ENCODE assay signal across 8 cellular contexts in genomic region chr16:81798311-81799137, GRCh38. TPM values are rescaled to one million over a fixed set of nuclear protein-coding genes. Genes with fewer than 3 reads are reported as not detected.
A peak's percentile ranks its signal among the peaks of the same experiment; 100 is the strongest.
DNase-seq lines count a peak whose midpoint lies in the region; ATAC-seq, FAIRE-seq and TF ChIP-seq lines count a peak whose summit lies in the region.

No MANE protein-coding gene starts in this region.

- no peak for DNase-seq in K562 (ENCODE audit: extremely low read depth in 1 of 4, low spot score in 3 of 4)
- DNase-seq in pons (ENCODE audit: low spot score) = no peak
- no peak for DNase-seq in AG20443 (ENCODE audit: low spot score)
- DNase-seq in progenitor cell of endocrine pancreas (ENCODE audit: low spot score, unreplicated experiment) = no peak
- no peak for DNase-seq in retina

- H3K79me2 ChIP-seq in K562 (ENCODE audit: control insufficient read depth, insufficient read depth, low read length) = no peaks in the 10 kb centered on the region

- H4K20me1 ChIP-seq in K562 (replicated peaks; ENCODE audit: control insufficient read depth, insufficient read depth, low read length) = 0 out of 2 replicates have a peak, but pooled peaks cover 5% of the 10 kb centered on the region

- in situ Hi-C loops in K562 (cut with MboI) = no loop called here

- H2AFZ ChIP-seq in K562 (ENCODE audit: low read depth, low read length) = no peak overlapping the region

- 0 out of 4 replicates have a peak, but pooled peaks of 1 of the 2 experiments have one; percentile 4 for TF ChIP-seq RAD21 in K562 (CRISPR knock-in tag; conservative IDR thresholded peaks at IDR 0.05 in 1 of 2, IDR thresholded peaks at IDR 0.05 in 1 of 2)

- H3K4me3 ChIP-seq in HUES64 (ENCODE audit: low read length) (no peak overlapping the region), K562 (no peak overlapping the region)

- H3K9ac ChIP-seq in HUES64 (ENCODE audit: low read depth, low read length) (0 out of 2 replicates have a peak overlapping the region, but pooled peaks have one; percentile 21), K562 (ENCODE audit: insufficient read depth in 1 of 2, low read depth in 2 of 2, low read length in 2 of 2) (no peak overlapping the region)

- CTCF ChIA-PET in K562 (lab: Yijun Ruan, JAX; ENCODE audit: low intra/inter-chr PET ratio) = no interaction called here

- no peak overlapping the region for H3K4me3 Mint-ChIP-seq in progenitor cell of endocrine pancreas (ENCODE audit: low read depth)

- no peak overlapping the region for H3K4me2 ChIP-seq in K562 (ENCODE audit: insufficient read depth, low read length)

- peaks cover 8% of the 10 kb centered on the region; the same call in 1 of the 2 replicates for H3K4me1 ChIP-seq in HUES64 (ENCODE audit: insufficient read depth, low read length)
- no peaks in the 10 kb centered on the region; a peak in 1 of 5 replicates for H3K4me1 ChIP-seq in K562 (replicated peaks in 1 of 2; ENCODE audit: control insufficient read depth in 2 of 2, insufficient read depth in 2 of 2, low read length in 2 of 2)

- no peaks in the 10 kb centered on the region for H3K9me1 ChIP-seq in K562 (ENCODE audit: control insufficient read depth, insufficient read depth, low read length)

- POLR2A ChIA-PET in K562 (lab: Yijun Ruan, JAX) = no interaction called here

- no peaks in the 10 kb centered on the region for H3K9me3 ChIP-seq in HUES64 (ENCODE audit: insufficient read depth, low read depth, low read length)
- no peaks in the 10 kb centered on the region for H3K9me3 ChIP-seq in K562 (replicated peaks; ENCODE audit: control insufficient read depth, insufficient read depth, low read depth, low read length)

- no peak overlapping the region for H3K27ac Mint-ChIP-seq in progenitor cell of endocrine pancreas

- H3K27ac ChIP-seq in HUES64 (ENCODE audit: low read depth, low read length) (no peak overlapping the region), K562 (ENCODE audit: extremely low read depth, low read depth, low read length) (no peak overlapping the region)

- no peaks in the 10 kb centered on the region for H3K4me1 Mint-ChIP-seq in progenitor cell of endocrine pancreas (ENCODE audit: low read depth)

- no peaks in the 10 kb centered on the region for H3K9me3 Mint-ChIP-seq in progenitor cell of endocrine pancreas (ENCODE audit: low read depth)

- BruUV-seq in K562 (replicated peaks; lab: Mats Ljungman, UMichigan) = no TSS peak

- TF ChIP-seq POLR2A in K562 (conservative IDR thresholded peaks at IDR 0.05) = no peak

- TF ChIP-seq CTCF in K562 (IDR thresholded peaks at IDR 0.05 in 2 of 3, conservative IDR thresholded peaks at IDR 0.05 in 1 of 3; ENCODE audit: insufficient read depth in 2 of 3, low read depth in 1 of 3, low read length in 3 of 3) (no peak), progenitor cell of endocrine pancreas (IDR thresholded peaks at IDR 0.05; ENCODE audit: unreplicated experiment) (no peak)

- WGBS in HUES64 = 72% methylated on average over 14 of the region's 14 CpGs
- WGBS in K562 (ENCODE audit: insufficient coverage, low coverage, missing lambda C conversion rate) = 43% methylated on average over 14 of the region's 14 CpGs

- FAIRE-seq in K562 (lab: Jason Lieb, UNC) = no peak

- H3K36me3 ChIP-seq in HUES64 (ENCODE audit: insufficient read depth, low read length) (no peaks in the 10 kb centered on the region), K562 (ENCODE audit: control insufficient read depth, insufficient read depth, low read length) (no peaks in the 10 kb centered on the region)

- ATAC-seq in GM18498 (IDR thresholded peaks at IDR 0.05; ENCODE audit: unreplicated experiment) (peak; percentile 46), GM21515 (IDR thresholded peaks at IDR 0.05; ENCODE audit: unreplicated experiment) (peak; percentile 46), K562 (peak; percentile 55)

- H3K27me3 Mint-ChIP-seq in progenitor cell of endocrine pancreas = peaks cover 4% of the 10 kb centered on the region

- H3K27me3 ChIP-seq in HUES64 (ENCODE audit: insufficient read depth, low read length) (no peaks in the 10 kb centered on the region), K562 (ENCODE audit: control insufficient read depth in 2 of 2, insufficient read depth in 2 of 2, low read length in 2 of 2) (peaks cover 5 to 6% of the 10 kb centered on the region in 2 experiments; a peak in 3 of 5 replicates)

- intact Hi-C loops in K562 (cut with micrococcal nuclease) = no loop called here

- no peaks in the 10 kb centered on the region for H3K36me3 Mint-ChIP-seq in progenitor cell of endocrine pancreas (ENCODE audit: insufficient read depth)

- TF ChIP-seq EP300 in K562 (IDR thresholded peaks at IDR 0.05; ENCODE audit: low read length) = no peak

TF ChIP-seq in K562, 482 proteins besides CTCF, POLR2A, EP300 and RAD21:
- no peak for TF ChIP-seq PHTF2 (CRISPR knock-in tag; IDR thresholded peaks at IDR 0.05)
- TF ChIP-seq POLR2B (IDR thresholded peaks at IDR 0.05; ENCODE audit: low read depth, partially characterized antibody) = no peak
- TF ChIP-seq, protein P1, sequence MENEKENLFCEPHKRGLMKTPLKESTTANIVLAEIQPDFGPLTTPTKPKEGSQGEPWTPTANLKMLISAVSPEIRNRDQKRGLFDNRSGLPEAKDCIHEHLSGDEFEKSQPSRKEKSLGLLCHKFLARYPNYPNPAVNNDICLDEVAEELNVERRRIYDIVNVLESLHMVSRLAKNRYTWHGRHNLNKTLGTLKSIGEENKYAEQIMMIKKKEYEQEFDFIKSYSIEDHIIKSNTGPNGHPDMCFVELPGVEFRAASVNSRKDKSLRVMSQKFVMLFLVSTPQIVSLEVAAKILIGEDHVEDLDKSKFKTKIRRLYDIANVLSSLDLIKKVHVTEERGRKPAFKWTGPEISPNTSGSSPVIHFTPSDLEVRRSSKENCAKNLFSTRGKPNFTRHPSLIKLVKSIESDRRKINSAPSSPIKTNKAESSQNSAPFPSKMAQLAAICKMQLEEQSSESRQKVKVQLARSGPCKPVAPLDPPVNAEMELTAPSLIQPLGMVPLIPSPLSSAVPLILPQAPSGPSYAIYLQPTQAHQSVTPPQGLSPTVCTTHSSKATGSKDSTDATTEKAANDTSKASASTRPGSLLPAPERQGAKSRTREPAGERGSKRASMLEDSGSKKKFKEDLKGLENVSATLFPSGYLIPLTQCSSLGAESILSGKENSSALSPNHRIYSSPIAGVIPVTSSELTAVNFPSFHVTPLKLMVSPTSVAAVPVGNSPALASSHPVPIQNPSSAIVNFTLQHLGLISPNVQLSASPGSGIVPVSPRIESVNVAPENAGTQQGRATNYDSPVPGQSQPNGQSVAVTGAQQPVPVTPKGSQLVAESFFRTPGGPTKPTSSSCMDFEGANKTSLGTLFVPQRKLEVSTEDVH (IDR thresholded peaks at IDR 0.05; ENCODE audit: low read depth, partially characterized antibody) = no peak
- no peak for TF ChIP-seq ZNF398 (CRISPR knock-in tag; IDR thresholded peaks at IDR 0.05)
- TF ChIP-seq CCNT2 (IDR thresholded peaks at IDR 0.05; ENCODE audit: borderline replicate concordance, extremely low read depth, insufficient read length, low read depth, low read length) = no peak
- no peak for TF ChIP-seq ZBED1 (IDR thresholded peaks at IDR 0.05)
- no peak for TF ChIP-seq KLF10 (CRISPR knock-in tag; IDR thresholded peaks at IDR 0.05)
- TF ChIP-seq U2AF1 (optimal IDR thresholded peaks at IDR 0.05; ENCODE audit: low read depth, low read length) = no peak
- no peak for TF ChIP-seq HCFC1 (IDR thresholded peaks at IDR 0.05; ENCODE audit: low read depth, low read length)
- no peak for TF ChIP-seq PTBP1 (IDR thresholded peaks at IDR 0.05; ENCODE audit: low read depth, low read length)

RNA-seq across cellular contexts. Expression of gene PLCG2, which starts 19.4 kb away (rescaled TPM):
- polyA plus RNA-seq in HUES64 (2013, experiment 1 of 2) = 3.0 TPM
- polyA plus RNA-seq in HUES64 (2013, experiment 2 of 2) = 4.2 TPM
- total RNA-seq in K562 (2011; cell fraction: chromatin; rRNA removed; ENCODE audit: low replicate concordance) = 18.9 and 24.9 TPM in 2 replicates
- total RNA-seq in K562 (2011; cell fraction: nucleolus; rRNA removed) = 10.9 and 11.8 TPM in 2 replicates
- 12.5 and 14.6 TPM in 2 replicates for total RNA-seq in K562 (2011; cell fraction: nucleoplasm; rRNA removed)
- 1.7 and 4.0 TPM in 2 replicates for total RNA-seq in K562 (2014; rRNA removed)
- 2.7 and 3.3 TPM in 2 replicates for total RNA-seq in K562 (2014; rRNA removed; fragmentation: Illumina TruSeq; extraction: Trizol)
- 3.9 and 4.0 TPM in 2 replicates for total RNA-seq in K562 (2015; rRNA removed; fragmentation: Illumina TruSeq; extraction: Trizol)
- total RNA-seq in K562 (2021) = 7.1 and 8.6 TPM in 2 replicates
- 4.2 and 7.9 TPM in 2 replicates for polyA plus RNA-seq in K562 (2011; rRNA removed)
- polyA plus RNA-seq in K562 (2011; cell fraction: cytosol; rRNA removed) = 3.7 and 4.9 TPM in 2 replicates
- polyA plus RNA-seq in K562 (2011; cell fraction: nucleus; rRNA removed) = 15.0 and 22.1 TPM in 2 replicates
- 3.7 and 12.8 TPM in 2 replicates for polyA plus RNA-seq in K562 (2012)
- 2.6 and 3.1 TPM in 2 replicates for polyA plus RNA-seq in K562 (2014; fragmentation: Illumina TruSeq; extraction: Trizol)
- 1 to 10 TPM in 1 of 2 experiments, under 1 TPM in 1; 0.94 to 1.0 TPM for polyA plus RNA-seq in K562 (2014; fragmentation: Nextera tagmentation; extraction: Ambion mirVana)
- polyA plus RNA-seq in K562 (2014; rRNA removed) = 1.9 TPM in 2 replicates
- polyA minus RNA-seq in K562 (2011; rRNA and poly(A)+ RNA removed) = 9.3 and 12.6 TPM in 2 replicates
- 8.3 and 9.6 TPM in 2 replicates for polyA minus RNA-seq in K562 (2011; cell fraction: cytosol; rRNA and poly(A)+ RNA removed)
- polyA minus RNA-seq in K562 (2011; cell fraction: nucleus; rRNA and poly(A)+ RNA removed) = 11.0 and 21.5 TPM in 2 replicates
- total RNA-seq in progenitor cell of endocrine pancreas = 9.1 and 10.3 TPM in 2 replicates
